ENCODE assay signal across 8 cellular contexts in genomic region chr1:67833595-67833926, GRCh38. TPM values are rescaled to one million over a fixed set of nuclear protein-coding genes. Genes with fewer than 3 reads are reported as not detected.
A peak's percentile ranks its signal among the peaks of the same experiment; 100 is the strongest.
DNase-seq lines count a peak whose midpoint lies in the region; ATAC-seq and TF ChIP-seq lines count a peak whose summit lies in the region.

No MANE protein-coding gene starts in this region.

- no peaks in the 10 kb centered on the region for H3K9me3 Mint-ChIP-seq in WTC11

- no peaks in the 10 kb centered on the region for H3K9me3 ChIP-seq in psoas muscle

- H3K4me3 ChIP-seq in psoas muscle, result peak overlapping the region; percentile 91

- CTCF ChIA-PET in WTC11 (lab: Charles Lee), result no interaction called here

- ATAC-seq in WTC11 (peak; percentile 1; the same call in 1 of the 2 replicates), psoas muscle (peak; percentile 4 to 36 (median 20)), GM18873 (IDR thresholded peaks at IDR 0.05; ENCODE audit: low FRiP score, unreplicated experiment) (no peak)

- DNase-seq in H4 (ENCODE audit: low spot score), result peak; percentile 50
- DNase-seq in WTC11 (ENCODE audit: low spot score), result no peak
- DNase-seq in foreskin melanocyte, result peak; percentile 68
- DNase-seq in psoas muscle, result peak in 1 of 2 donors; percentile 61
- no peak for DNase-seq in NCI-H510A (lab: John Stamatoyannopoulos, UW)
- no peak for DNase-seq in NCI-H1930 (lab: John Stamatoyannopoulos, UW)
- DNase-seq in LoVo (ENCODE audit: low spot score), result no peak

- peaks cover 25% of the 10 kb centered on the region for H3K27me3 Mint-ChIP-seq in WTC11 (ENCODE audit: low read depth)

- H3K27me3 ChIP-seq in psoas muscle (ENCODE audit: insufficient read depth in 3 of 3, low read length in 2 of 3), result no peaks in the 10 kb centered on the region

- 4 to 22% (median 6%) methylated on average over 17 to 20 of the region's 20 CpGs for WGBS in psoas muscle, 3 donors

- no peak for TF ChIP-seq CTCF in WTC11 (IDR thresholded peaks at IDR 0.05)
- TF ChIP-seq CTCF in psoas muscle (IDR thresholded peaks at IDR 0.05), result no peak

- peak overlapping the region; percentile 85 for H3K27ac ChIP-seq in psoas muscle

- H3K36me3 Mint-ChIP-seq in WTC11, result no peaks in the 10 kb centered on the region

- POLR2A ChIA-PET in WTC11 (lab: Charles Lee), result no interaction called here

- H3K4me1 ChIP-seq in psoas muscle, result peaks cover 18% of the 10 kb centered on the region

- H3K27ac Mint-ChIP-seq in WTC11, result no peak overlapping the region

- H3K4me1 Mint-ChIP-seq in WTC11, result peaks cover 61% of the 10 kb centered on the region

- peak overlapping the region; percentile 93 for H3K4me3 Mint-ChIP-seq in WTC11

- H3K36me3 ChIP-seq in psoas muscle (ENCODE audit: insufficient read depth in 1 of 2, low read depth in 1 of 2), result no peaks in the 10 kb centered on the region

- intact Hi-C loops in psoas muscle (cut with DNase I), result loop anchor here (5.0 to 10.0 kb wide), 5 partner anchors 66 to 401 kb away; partner anchors contain the start of genes GADD45A (in 1 of the 2) and WLS (in 1 of the 2)

TF ChIP-seq in WTC11, 78 proteins besides CTCF, POLR2A, EP300 and RAD21:
- TF ChIP-seq SP1 (CRISPR knock-in tag; conservative IDR thresholded peaks at IDR 0.05), result no peak
- no peak for TF ChIP-seq FOXJ3 (CRISPR knock-in tag; IDR thresholded peaks at IDR 0.05; ENCODE audit: borderline replicate concordance)
- TF ChIP-seq, protein P1, sequence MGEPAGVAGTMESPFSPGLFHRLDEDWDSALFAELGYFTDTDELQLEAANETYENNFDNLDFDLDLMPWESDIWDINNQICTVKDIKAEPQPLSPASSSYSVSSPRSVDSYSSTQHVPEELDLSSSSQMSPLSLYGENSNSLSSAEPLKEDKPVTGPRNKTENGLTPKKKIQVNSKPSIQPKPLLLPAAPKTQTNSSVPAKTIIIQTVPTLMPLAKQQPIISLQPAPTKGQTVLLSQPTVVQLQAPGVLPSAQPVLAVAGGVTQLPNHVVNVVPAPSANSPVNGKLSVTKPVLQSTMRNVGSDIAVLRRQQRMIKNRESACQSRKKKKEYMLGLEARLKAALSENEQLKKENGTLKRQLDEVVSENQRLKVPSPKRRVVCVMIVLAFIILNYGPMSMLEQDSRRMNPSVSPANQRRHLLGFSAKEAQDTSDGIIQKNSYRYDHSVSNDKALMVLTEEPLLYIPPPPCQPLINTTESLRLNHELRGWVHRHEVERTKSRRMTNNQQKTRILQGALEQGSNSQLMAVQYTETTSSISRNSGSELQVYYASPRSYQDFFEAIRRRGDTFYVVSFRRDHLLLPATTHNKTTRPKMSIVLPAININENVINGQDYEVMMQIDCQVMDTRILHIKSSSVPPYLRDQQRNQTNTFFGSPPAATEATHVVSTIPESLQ (CRISPR knock-in tag; IDR thresholded peaks at IDR 0.05), result no peak
- TF ChIP-seq PREB (CRISPR knock-in tag; IDR thresholded peaks at IDR 0.05; ENCODE audit: borderline replicate concordance), result no peak
- TF ChIP-seq MYBL2 (CRISPR knock-in tag; IDR thresholded peaks at IDR 0.05), result no peak
- TF ChIP-seq, protein P2, sequence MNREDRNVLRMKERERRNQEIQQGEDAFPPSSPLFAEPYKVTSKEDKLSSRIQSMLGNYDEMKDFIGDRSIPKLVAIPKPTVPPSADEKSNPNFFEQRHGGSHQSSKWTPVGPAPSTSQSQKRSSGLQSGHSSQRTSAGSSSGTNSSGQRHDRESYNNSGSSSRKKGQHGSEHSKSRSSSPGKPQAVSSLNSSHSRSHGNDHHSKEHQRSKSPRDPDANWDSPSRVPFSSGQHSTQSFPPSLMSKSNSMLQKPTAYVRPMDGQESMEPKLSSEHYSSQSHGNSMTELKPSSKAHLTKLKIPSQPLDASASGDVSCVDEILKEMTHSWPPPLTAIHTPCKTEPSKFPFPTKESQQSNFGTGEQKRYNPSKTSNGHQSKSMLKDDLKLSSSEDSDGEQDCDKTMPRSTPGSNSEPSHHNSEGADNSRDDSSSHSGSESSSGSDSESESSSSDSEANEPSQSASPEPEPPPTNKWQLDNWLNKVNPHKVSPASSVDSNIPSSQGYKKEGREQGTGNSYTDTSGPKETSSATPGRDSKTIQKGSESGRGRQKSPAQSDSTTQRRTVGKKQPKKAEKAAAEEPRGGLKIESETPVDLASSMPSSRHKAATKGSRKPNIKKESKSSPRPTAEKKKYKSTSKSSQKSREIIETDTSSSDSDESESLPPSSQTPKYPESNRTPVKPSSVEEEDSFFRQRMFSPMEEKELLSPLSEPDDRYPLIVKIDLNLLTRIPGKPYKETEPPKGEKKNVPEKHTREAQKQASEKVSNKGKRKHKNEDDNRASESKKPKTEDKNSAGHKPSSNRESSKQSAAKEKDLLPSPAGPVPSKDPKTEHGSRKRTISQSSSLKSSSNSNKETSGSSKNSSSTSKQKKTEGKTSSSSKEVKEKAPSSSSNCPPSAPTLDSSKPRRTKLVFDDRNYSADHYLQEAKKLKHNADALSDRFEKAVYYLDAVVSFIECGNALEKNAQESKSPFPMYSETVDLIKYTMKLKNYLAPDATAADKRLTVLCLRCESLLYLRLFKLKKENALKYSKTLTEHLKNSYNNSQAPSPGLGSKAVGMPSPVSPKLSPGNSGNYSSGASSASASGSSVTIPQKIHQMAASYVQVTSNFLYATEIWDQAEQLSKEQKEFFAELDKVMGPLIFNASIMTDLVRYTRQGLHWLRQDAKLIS (CRISPR knock-in tag; IDR thresholded peaks at IDR 0.05; ENCODE audit: borderline replicate concordance), result no peak
- TF ChIP-seq MXD4 (CRISPR knock-in tag; IDR thresholded peaks at IDR 0.05; ENCODE audit: borderline replicate concordance), result no peak
- TF ChIP-seq NR3C1 (CRISPR knock-in tag; conservative IDR thresholded peaks at IDR 0.05; ENCODE audit: low read depth), result no peak
- no peak for TF ChIP-seq NR2C2 (CRISPR knock-in tag; IDR thresholded peaks at IDR 0.05)
- no peak for TF ChIP-seq NFE2L1 (CRISPR knock-in tag; IDR thresholded peaks at IDR 0.05)
- no peak for TF ChIP-seq HMGA2 (CRISPR knock-in tag; IDR thresholded peaks at IDR 0.05)
- no peak for TF ChIP-seq ESRRA (CRISPR knock-in tag; IDR thresholded peaks at IDR 0.05; ENCODE audit: borderline replicate concordance)
- no peak for TF ChIP-seq CREB1 (CRISPR knock-in tag; IDR thresholded peaks at IDR 0.05)

RNA-seq across cellular contexts. Expression of gene GNG12, which starts 0.3 kb away (rescaled TPM):
- 136 and 167 TPM in 2 replicates for total RNA-seq in H4 (2014; rRNA removed; shearing (Covaris generic))
- 20.7 to 23.7 TPM (median 21.9 TPM) in 3 replicates for total RNA-seq in WTC11 (2021)
- total RNA-seq in psoas muscle, result 10 to 100 TPM; 18.6 to 25.1 (median 20.3) TPM
- polyA plus RNA-seq in psoas muscle, result 10 to 100 TPM in 1 of 3 donors, 1 to 10 TPM in 2; 8.9 to 15.2 (median 9.0) TPM

Comparison
In these comparisons a context has a peak if more than half of its experiments do, and no peak if none do; other contexts are left out.
1. DNase-seq: peak in H4 (single experiment) and foreskin melanocyte (single experiment); none in WTC11 (single experiment), NCI-H510A (single experiment), NCI-H1930 (0 of 2) and LoVo (single experiment).